In the genomic region with DNA sequence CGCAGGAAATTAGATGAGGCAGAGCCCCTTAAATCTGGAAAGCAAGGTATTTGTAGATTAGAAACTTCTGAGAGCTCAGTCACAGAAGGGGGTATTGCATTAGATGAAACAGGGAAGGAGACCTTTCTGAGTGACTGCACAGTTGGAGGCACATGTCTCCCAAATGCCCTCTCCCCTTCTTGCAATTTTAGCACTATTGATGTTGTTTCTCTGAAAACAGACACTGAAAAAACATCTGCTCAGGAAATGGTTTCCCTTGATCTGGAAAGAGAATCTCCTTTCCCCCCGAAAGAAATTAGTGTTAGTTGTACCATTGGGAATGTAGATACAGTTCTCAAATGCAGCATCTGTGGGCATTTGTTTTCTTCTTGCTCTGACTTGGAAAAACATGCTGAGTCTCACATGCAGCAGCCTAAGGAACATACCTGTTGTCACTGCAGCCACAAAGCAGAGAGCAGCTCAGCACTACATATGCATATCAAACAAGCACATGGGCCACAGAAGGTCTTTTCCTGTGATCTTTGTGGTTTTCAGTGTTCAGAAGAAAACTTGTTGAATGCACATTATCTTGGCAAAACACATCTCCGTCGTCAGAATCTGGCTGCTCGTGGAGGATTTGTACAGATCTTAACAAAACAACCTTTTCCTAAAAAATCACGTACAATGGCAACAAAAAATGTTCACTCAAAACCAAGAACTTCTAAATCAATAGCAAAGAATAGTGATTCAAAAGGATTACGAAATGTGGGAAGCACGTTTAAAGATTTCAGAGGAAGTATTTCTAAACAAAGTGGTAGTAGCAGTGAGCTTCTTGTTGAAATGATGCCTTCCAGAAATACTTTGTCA, we compare ENCODE assay signal across 13 cellular contexts.
DNase-seq lines count a peak whose midpoint lies in the region; ATAC-seq lines count a peak whose summit lies in the region.
"Had no signal": no experiment of that assay in that cellular context is flagged by ENCODE, and none has a peak within 500 bp of the region (broad histone marks: within the 10 kb centered on the region; RNA-seq: fewer than 3 reads in every experiment).

No MANE protein-coding gene starts in this region.

- H3K36me3 Mint-ChIP-seq in central memory CD8-positive, alpha-beta T cell (ENCODE audit: insufficient read depth) = peaks cover 16% of the 10 kb centered on the region
- peaks cover 42% of the 10 kb centered on the region for H3K36me3 Mint-ChIP-seq in stimulated activated effector memory CD8-positive, alpha-beta T cell treated with anti-CD3 and anti-CD28 coated beads, Interleukin-12 subunit alpha, Interleukin-12 subunit beta, amount 100 ng/mL, for 72 hours

- peak overlapping the region; percentile 88 for H3K27ac Mint-ChIP-seq in central memory CD8-positive, alpha-beta T cell (ENCODE audit: low read depth)
- peak overlapping the region; percentile 70 for H3K27ac Mint-ChIP-seq in stimulated activated effector memory CD8-positive, alpha-beta T cell treated with anti-CD3 and anti-CD28 coated beads, Interleukin-12 subunit alpha, Interleukin-12 subunit beta, amount 100 ng/mL, for 72 hours

- DNase-seq in activated gamma-delta T cell treated with Interleukin-2 at 50 U/mL for 16 hours = peak; percentile 5
- no peak for DNase-seq in activated gamma-delta T cell (lab: John Stamatoyannopoulos, UW)
- DNase-seq in SKM-1 treated with dmso at 0.1 percent for 144 hours (lab: John Stamatoyannopoulos, UW; ENCODE audit: unreplicated experiment) = peak; percentile 65
- no peak for DNase-seq in central memory CD8-positive, alpha-beta T cell (ENCODE audit: low spot score in 2 of 2)
- no peak for DNase-seq in stimulated activated effector memory CD8-positive, alpha-beta T cell treated with anti-CD3 and anti-CD28 coated beads, Interleukin-12 subunit alpha, Interleukin-12 subunit beta, amount 100 ng/mL, for 72 hours (ENCODE audit: low spot score in 2 of 2)
- no peak for DNase-seq in NCI-H1436 (lab: John Stamatoyannopoulos, UW)
- DNase-seq in NK-92 (lab: John Stamatoyannopoulos, UW; ENCODE audit: unreplicated experiment) = no peak
- DNase-seq: BE2C, Karpas-422, left colon, posterior cingulate gyrus had no signal

- H3K4me1 Mint-ChIP-seq in central memory CD8-positive, alpha-beta T cell = peaks cover 46% of the 10 kb centered on the region
- peaks cover 42% of the 10 kb centered on the region for H3K4me1 Mint-ChIP-seq in stimulated activated effector memory CD8-positive, alpha-beta T cell treated with anti-CD3 and anti-CD28 coated beads, Interleukin-12 subunit alpha, Interleukin-12 subunit beta, amount 100 ng/mL, for 72 hours

- H3K9me3 Mint-ChIP-seq in central memory CD8-positive, alpha-beta T cell = no peaks in the 10 kb centered on the region
- no peaks in the 10 kb centered on the region for H3K9me3 Mint-ChIP-seq in stimulated activated effector memory CD8-positive, alpha-beta T cell treated with anti-CD3 and anti-CD28 coated beads, Interleukin-12 subunit alpha, Interleukin-12 subunit beta, amount 100 ng/mL, for 72 hours

- ATAC-seq in central memory CD8-positive, alpha-beta T cell (replicated peaks; ENCODE audit: extremely low read depth, poor library complexity, severe bottlenecking) = peak; percentile 72
- ATAC-seq in stimulated activated effector memory CD8-positive, alpha-beta T cell treated with anti-CD3 and anti-CD28 coated beads, Interleukin-12 subunit alpha, Interleukin-12 subunit beta, amount 100 ng/mL, for 72 hours = peak; percentile 57
- no peak for ATAC-seq in HG03521 (IDR thresholded peaks at IDR 0.05; ENCODE audit: unreplicated experiment)
- ATAC-seq: esophagus mucosa, left colon had no signal

- no peaks in the 10 kb centered on the region for H3K27me3 Mint-ChIP-seq in central memory CD8-positive, alpha-beta T cell

- H3K4me3 Mint-ChIP-seq in central memory CD8-positive, alpha-beta T cell = peak overlapping the region; percentile 71
- H3K4me3 Mint-ChIP-seq in stimulated activated effector memory CD8-positive, alpha-beta T cell treated with anti-CD3 and anti-CD28 coated beads, Interleukin-12 subunit alpha, Interleukin-12 subunit beta, amount 100 ng/mL, for 72 hours = peak overlapping the region; percentile 22

Comparison
In these comparisons a context has a peak if more than half of its experiments do, and no peak if none do; other contexts are left out.
1. DNase-seq: peak in activated gamma-delta T cell treated with Interleukin-2 at 50 U/mL for 16 hours (single experiment) and SKM-1 treated with dmso at 0.1 percent for 144 hours (single experiment); none in activated gamma-delta T cell (single experiment), central memory CD8-positive, alpha-beta T cell (0 of 2), stimulated activated effector memory CD8-positive, alpha-beta T cell treated with anti-CD3 and anti-CD28 coated beads, Interleukin-12 subunit alpha, Interleukin-12 subunit beta, amount 100 ng/mL, for 72 hours (0 of 2), NCI-H1436 (single experiment) and NK-92 (single experiment).